Comparison of ENCODE assay signal across 8 cellular contexts in the genomic region with DNA sequence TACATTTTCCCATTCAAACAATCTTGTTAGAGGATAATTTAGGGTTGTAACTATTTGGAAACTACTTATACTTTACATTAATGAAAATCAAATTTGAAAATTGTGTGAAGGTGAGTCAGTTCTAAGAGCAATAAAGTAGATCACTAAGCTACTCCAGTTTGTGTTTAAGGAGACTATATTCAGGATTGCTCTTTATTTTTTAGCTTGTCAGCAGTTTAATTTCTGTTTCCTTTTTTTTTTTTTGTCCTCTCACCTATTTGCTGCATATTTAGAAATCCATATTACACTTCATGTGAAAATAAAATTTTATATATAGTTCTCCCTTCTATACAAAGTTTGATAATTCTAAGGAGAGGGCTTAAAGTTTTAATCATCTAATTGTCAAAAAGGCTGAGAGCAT.
"Had no signal": no experiment of that assay in that cellular context is flagged by ENCODE, and none has a peak within 500 bp of the region (broad histone marks: within the 10 kb centered on the region; RNA-seq: fewer than 3 reads in every experiment).

No MANE protein-coding gene starts in this region.

- DNase-seq: GDM1, GF-D8 had no signal

- H3K4me3 ChIP-seq: GM12878 had no signal

- ATAC-seq: GM12878 had no signal

- FAIRE-seq: G401.6, GM12878, GM12891, GM12892, GM18507, GM19239 had no signal
